In the genomic region with DNA sequence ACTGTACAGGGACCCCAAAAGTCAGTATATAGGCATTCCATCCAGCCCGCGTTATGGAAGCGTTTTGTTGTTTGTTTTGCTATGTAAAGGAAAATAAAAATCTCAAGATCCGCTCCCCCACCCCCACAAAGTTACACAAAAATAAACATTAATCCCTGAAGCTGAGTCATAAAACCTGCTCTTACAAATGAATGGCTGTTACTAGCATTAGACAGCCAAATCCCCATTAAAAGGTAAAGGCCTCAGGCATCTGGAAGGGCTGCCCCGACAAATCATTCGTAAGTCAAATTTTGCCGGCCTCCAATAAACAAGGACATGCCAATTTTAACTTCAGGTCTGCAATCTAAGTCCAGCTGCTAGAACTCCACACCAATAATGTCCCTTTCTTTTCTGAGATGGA, we compare ENCODE assay signal across 1 cellular context.
TF ChIP-seq lines count a peak whose summit lies in the region.

No MANE protein-coding gene starts in this region.

TF ChIP-seq in A549, 52 proteins besides CTCF, POLR2A, EP300 and RAD21 (continued from another document):
- TF ChIP-seq, protein P1, sequence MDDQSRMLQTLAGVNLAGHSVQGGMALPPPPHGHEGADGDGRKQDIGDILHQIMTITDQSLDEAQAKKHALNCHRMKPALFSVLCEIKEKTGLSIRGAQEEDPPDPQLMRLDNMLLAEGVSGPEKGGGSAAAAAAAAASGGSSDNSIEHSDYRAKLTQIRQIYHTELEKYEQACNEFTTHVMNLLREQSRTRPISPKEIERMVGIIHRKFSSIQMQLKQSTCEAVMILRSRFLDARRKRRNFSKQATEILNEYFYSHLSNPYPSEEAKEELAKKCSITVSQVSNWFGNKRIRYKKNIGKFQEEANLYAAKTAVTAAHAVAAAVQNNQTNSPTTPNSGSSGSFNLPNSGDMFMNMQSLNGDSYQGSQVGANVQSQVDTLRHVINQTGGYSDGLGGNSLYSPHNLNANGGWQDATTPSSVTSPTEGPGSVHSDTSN (IDR thresholded peaks at IDR 0.05), result no peak
- TF ChIP-seq, protein P2, sequence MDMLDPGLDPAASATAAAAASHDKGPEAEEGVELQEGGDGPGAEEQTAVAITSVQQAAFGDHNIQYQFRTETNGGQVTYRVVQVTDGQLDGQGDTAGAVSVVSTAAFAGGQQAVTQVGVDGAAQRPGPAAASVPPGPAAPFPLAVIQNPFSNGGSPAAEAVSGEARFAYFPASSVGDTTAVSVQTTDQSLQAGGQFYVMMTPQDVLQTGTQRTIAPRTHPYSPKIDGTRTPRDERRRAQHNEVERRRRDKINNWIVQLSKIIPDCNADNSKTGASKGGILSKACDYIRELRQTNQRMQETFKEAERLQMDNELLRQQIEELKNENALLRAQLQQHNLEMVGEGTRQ (IDR thresholded peaks at IDR 0.05), result no peak
- TF ChIP-seq MYC (IDR thresholded peaks at IDR 0.05; ENCODE audit: borderline replicate concordance, low read length) (no peak), HOXA7 (CRISPR knock-in tag; IDR thresholded peaks at IDR 0.05) (no peak), TP53 (CRISPR knock-in tag; IDR thresholded peaks at IDR 0.05) (no peak), CBX8 (IDR thresholded peaks at IDR 0.05) (no peak)
